13 cellular contexts compared by ENCODE assay signal in the genomic region with DNA sequence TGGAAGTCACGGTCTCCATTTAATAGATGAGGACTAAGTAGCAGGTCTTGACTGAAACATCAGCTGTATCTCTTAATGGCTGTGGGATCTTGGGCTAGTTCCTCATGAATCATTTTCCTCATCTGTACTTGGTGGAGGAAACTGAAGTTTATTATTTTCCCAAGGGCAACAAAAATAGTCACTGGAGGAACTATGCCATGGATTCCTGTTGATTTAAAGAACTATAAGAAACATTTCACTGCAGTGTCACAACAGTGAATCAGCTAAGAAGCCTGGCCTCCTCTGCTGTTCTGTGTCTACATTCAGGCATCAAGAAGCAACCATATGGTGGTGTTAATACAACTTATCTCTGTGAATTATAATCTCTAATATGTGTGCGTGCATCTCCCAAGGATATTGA.
"Had no signal": no experiment of that assay in that cellular context is flagged by ENCODE, and none has a peak within 500 bp of the region (broad histone marks: within the 10 kb centered on the region; RNA-seq: fewer than 3 reads in every experiment).

No MANE protein-coding gene starts in this region.

- H3K27me3 ChIP-seq: ascending aorta, gastroesophageal sphincter, hepatocyte, ovary, transverse colon had no signal

- H3K36me3 ChIP-seq: ascending aorta, ovary, transverse colon had no signal

- ATAC-seq: activated T-cell treated with anti-CD3 and anti-CD28 coated beads, Interleukin-2, amount 50 U/mL, for 4 hours; gastroesophageal sphincter had no signal

- H3K4me3 ChIP-seq: ascending aorta, gastroesophageal sphincter, hepatocyte, ovary, skin epidermis, transverse colon had no signal

- H3K4me1 ChIP-seq: ascending aorta, gastroesophageal sphincter had no signal

- H3K4me2 ChIP-seq: hepatocyte had no signal

- DNase-seq: activated CD4-positive, alpha-beta T cell treated with anti-CD3 and anti-CD28 coated beads for 1 hour; activated CD4-positive, alpha-beta T cell treated with anti-CD3 and anti-CD28 coated beads, Interleukin-2, amount 50 U/mL, for 48 hours; activated effector memory CD4-positive, alpha-beta T cell treated with anti-CD3 and anti-CD28 coated beads, Interleukin-2, amount 50 U/mL, for 16 hours; activated T-cell treated with anti-CD3 and anti-CD28 coated beads, Interleukin-2, amount 50 U/mL, for 4 hours; central memory CD4-positive, alpha-beta T cell; kidney; ovary; T-helper 9 cell; transverse colon had no signal

- H2AFZ ChIP-seq: hepatocyte had no signal

- H3K9me3 ChIP-seq: ascending aorta, gastroesophageal sphincter, ovary, transverse colon had no signal

- H3K27ac ChIP-seq: ascending aorta, gastroesophageal sphincter, hepatocyte, ovary, skin epidermis, transverse colon had no signal
